Comparison of ENCODE assay signal across 1 cellular context in genomic region chr14:65429757-65430156, GRCh38.
TF ChIP-seq lines count a peak whose summit lies in the region.

No MANE protein-coding gene starts in this region.

TF ChIP-seq in K562, 482 proteins besides CTCF, POLR2A, EP300 and RAD21:
- TF ChIP-seq RBFOX2 (IDR thresholded peaks at IDR 0.05; ENCODE audit: low read depth, low read length) (no peak), ZNF318 (IDR thresholded peaks at IDR 0.05; ENCODE audit: borderline replicate concordance in 1 of 2, low read depth in 1 of 2) (no peak), KAT7 (CRISPR knock-in tag; IDR thresholded peaks at IDR 0.05; ENCODE audit: borderline replicate concordance) (no peak), ZNF316 (IDR thresholded peaks at IDR 0.05) (peak; percentile 73), GABPB1 (CRISPR knock-in tag; IDR thresholded peaks at IDR 0.05) (no peak)
- TF ChIP-seq, protein P1, sequence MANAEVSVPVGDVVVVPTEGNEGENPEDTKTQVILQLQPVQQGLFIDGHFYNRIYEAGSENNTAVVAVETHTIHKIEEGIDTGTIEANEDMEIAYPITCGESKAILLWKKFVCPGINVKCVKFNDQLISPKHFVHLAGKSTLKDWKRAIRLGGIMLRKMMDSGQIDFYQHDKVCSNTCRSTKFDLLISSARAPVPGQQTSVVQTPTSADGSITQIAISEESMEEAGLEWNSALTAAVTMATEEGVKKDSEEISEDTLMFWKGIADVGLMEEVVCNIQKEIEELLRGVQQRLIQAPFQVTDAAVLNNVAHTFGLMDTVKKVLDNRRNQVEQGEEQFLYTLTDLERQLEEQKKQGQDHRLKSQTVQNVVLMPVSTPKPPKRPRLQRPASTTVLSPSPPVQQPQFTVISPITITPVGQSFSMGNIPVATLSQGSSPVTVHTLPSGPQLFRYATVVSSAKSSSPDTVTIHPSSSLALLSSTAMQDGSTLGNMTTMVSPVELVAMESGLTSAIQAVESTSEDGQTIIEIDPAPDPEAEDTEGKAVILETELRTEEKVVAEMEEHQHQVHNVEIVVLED (CRISPR knock-in tag; IDR thresholded peaks at IDR 0.05) = no peak
